In genomic region chr3:31444220-31445142, GRCh38 we compare ENCODE assay signal across 12 cellular contexts.
"Had no signal": no experiment of that assay in that cellular context is flagged by ENCODE, and none has a peak within 500 bp of the region (broad histone marks: within the 10 kb centered on the region; RNA-seq: fewer than 3 reads in every experiment).

No MANE protein-coding gene starts in this region.

- DNase-seq: activated effector memory CD4-positive, alpha-beta T cell treated with Interleukin-2 at 50 U/mL for 16 hours; caudate nucleus; effector CD8-positive, alpha-beta T cell; heart left ventricle; left ventricle myocardium superior; mesenchymal stem cell; pancreas; right cardiac atrium had no signal

- H3K4me2 ChIP-seq: smooth muscle cell had no signal

- H3K4me3 ChIP-seq: coronary artery, heart left ventricle, pancreas, smooth muscle cell, tibial nerve had no signal

- H3K27me3 ChIP-seq: heart left ventricle, pancreas, tibial nerve had no signal

- H3K4me1 ChIP-seq: heart left ventricle, pancreas, tibial nerve had no signal

- H3K27ac ChIP-seq: coronary artery, heart left ventricle, pancreas, tibial nerve had no signal

- ATAC-seq: heart left ventricle; left ventricle myocardium superior; pancreas; right cardiac atrium; stimulated activated memory B cell treated with anti-CD40 and anti-IgM and Interleukin-4, amounts not matched to agents 10 μg/mL and 1 μg/mL and 100 μg/mL, for 72 hours had no signal

- H3K9me3 ChIP-seq: pancreas had no signal

- H3K36me3 ChIP-seq: heart left ventricle, pancreas, tibial nerve had no signal
